Comparison of ENCODE assay signal across 9 cellular contexts in genomic region chr2:131530626-131531344, GRCh38. TPM values are rescaled to one million over a fixed set of nuclear protein-coding genes. Genes with fewer than 3 reads are reported as not detected.
DNase-seq lines count a peak whose midpoint lies in the region; ATAC-seq, FAIRE-seq and TF ChIP-seq lines count a peak whose summit lies in the region.
"Not testable (repeated sequence)": the region's sequence is repeated elsewhere in the genome, so short reads cannot be mapped to it uniquely, and the experiment has no call there.
"Had no signal": no experiment of that assay in that cellular context is flagged by ENCODE, and none has a peak within 500 bp of the region (broad histone marks: within the 10 kb centered on the region; RNA-seq: fewer than 3 reads in every experiment).

No MANE protein-coding gene starts in this region.

- not testable (repeated sequence) for H3K27me3 ChIP-seq in HCT116 (ENCODE audit: insufficient read depth, low read length); Peyer's patch; endodermal cell (ENCODE audit: control insufficient read depth, insufficient read depth, low read length, poor library complexity, severe bottlenecking)
- H3K27me3 ChIP-seq in HepG2 (ENCODE audit: control insufficient read depth in 1 of 2, insufficient read depth in 2 of 2, low read length in 2 of 2) (peaks cover 0 to 12% of the 10 kb centered on the region in 2 experiments; a peak in 3 of 5 replicates), spleen (replicated peaks in 1 of 7) (peaks cover 0 to 27% (median 0%) of the 10 kb centered on the region in 7 donors)

- not testable (repeated sequence) for H3K9ac ChIP-seq in HCT116 (ENCODE audit: low read length); endodermal cell (ENCODE audit: extremely low read depth, low read length, poor library complexity, severe bottlenecking); HepG2 (ENCODE audit: insufficient read depth, low read depth, low read length)

- H4K20me1 ChIP-seq in HCT116 (ENCODE audit: insufficient read depth); HepG2 (ENCODE audit: insufficient read depth, low read length): not testable (repeated sequence)

- H3K9me3 ChIP-seq in HCT116 (ENCODE audit: control insufficient read depth in 1 of 2, insufficient read depth in 1 of 2, low read depth in 1 of 2, low read length in 2 of 2); Peyer's patch; endodermal cell (ENCODE audit: control insufficient read depth, low read length); HepG2 (ENCODE audit: low read length); spleen: not testable (repeated sequence)

- BruUV-seq in HCT116 (replicated peaks; lab: Mats Ljungman, UMichigan); HepG2 (replicated peaks; lab: Mats Ljungman, UMichigan): not testable (repeated sequence)

- DNase-seq in HCT116 (ENCODE audit: low read depth, low spot score); HepG2 (ENCODE audit: low spot score): not testable (repeated sequence)
- DNase-seq in Peyer's patch (peak in 2 of 3 donors; percentile 24 to 40), endodermal cell (peak; percentile 59), spleen (peak; percentile 75)
- DNase-seq in activated T-helper 2 cell treated with anti-CD3 and anti-CD28 coated beads, Interferon-gamma antibody, Interleukin-2, Interleukin-4, amounts not matched to agents 10 μg/mL and 5 μg/mL and 100 μg/mL, durations not matched to agents 14 hours and 24 hours and 36 hours (ENCODE audit: low spot score): peak; percentile 8

- not testable (repeated sequence) for H3K36me3 Mint-ChIP-seq in activated T-helper 2 cell treated with anti-CD3 and anti-CD28 coated beads, Interferon-gamma antibody, Interleukin-2, Interleukin-4, amounts not matched to agents 10 μg/mL and 5 μg/mL and 100 μg/mL, durations not matched to agents 14 hours and 24 hours and 36 hours (ENCODE audit: low read depth); endodermal cell (ENCODE audit: low read depth)

- not testable (repeated sequence) for H3K27ac Mint-ChIP-seq in activated T-helper 2 cell treated with anti-CD3 and anti-CD28 coated beads, Interferon-gamma antibody, Interleukin-2, Interleukin-4, amounts not matched to agents 10 μg/mL and 5 μg/mL and 100 μg/mL, durations not matched to agents 14 hours and 24 hours and 36 hours; endodermal cell

- in situ Hi-C loops in HepG2 (cut with HindIII; ENCODE audit: extremely low pct_ligation_motif_present, low pct_unique_long_range_greater_than_20kb): not testable (repeated sequence)

- not testable (repeated sequence) for FAIRE-seq in HepG2 (lab: Jason Lieb, UNC)

- TF ChIP-seq POLR2A in HCT116 (IDR thresholded peaks at IDR 0.05; ENCODE audit: borderline replicate concordance, extremely low read depth, insufficient read depth, insufficient read length); Peyer's patch (IDR thresholded peaks at IDR 0.05); HepG2 (IDR thresholded peaks at IDR 0.05; ENCODE audit: insufficient read depth in 1 of 2, low read depth in 2 of 2, low read length in 2 of 2); spleen (IDR thresholded peaks at IDR 0.05): not testable (repeated sequence)

- H3K9me2 ChIP-seq in HCT116 (ENCODE audit: insufficient read depth): not testable (repeated sequence)

- peaks cover 15% of the 10 kb centered on the region for H3K4me1 Mint-ChIP-seq in activated T-helper 2 cell treated with anti-CD3 and anti-CD28 coated beads, Interferon-gamma antibody, Interleukin-2, Interleukin-4, amounts not matched to agents 10 μg/mL and 5 μg/mL and 100 μg/mL, durations not matched to agents 14 hours and 24 hours and 36 hours (ENCODE audit: low read depth)
- not testable (repeated sequence) for H3K4me1 Mint-ChIP-seq in endodermal cell

- not testable (repeated sequence) for H3K36me3 ChIP-seq in HCT116 (ENCODE audit: control insufficient read depth in 1 of 2, insufficient read depth in 2 of 2, low read length in 2 of 2); Peyer's patch; endodermal cell (ENCODE audit: control insufficient read depth, insufficient read depth, low read length); HepG2 (replicated peaks in 1 of 2; ENCODE audit: control insufficient read depth in 1 of 2, insufficient read depth in 2 of 2, low read length in 2 of 2); spleen

- TF ChIP-seq CTCF in GM12873 (IDR thresholded peaks at IDR 0.05; ENCODE audit: insufficient read depth, low read depth, low read length, missing control alignments) (peak; percentile 11), HCT116 (IDR thresholded peaks at IDR 0.05 in 2 of 3, conservative IDR thresholded peaks at IDR 0.05 in 1 of 3; ENCODE audit: borderline replicate concordance in 1 of 3, insufficient read depth in 1 of 3, low read depth in 2 of 3, low read length in 2 of 3) (0 out of 6 replicates have a peak, but pooled peaks of 2 of the 3 experiments have one; percentile 4 to 7), endodermal cell (conservative IDR thresholded peaks at IDR 0.05) (peak; percentile 46), HepG2 (CRISPR knock-in tag; IDR thresholded peaks at IDR 0.05) (peak; percentile 49)
- TF ChIP-seq CTCF in Peyer's patch (IDR thresholded peaks at IDR 0.05); spleen (IDR thresholded peaks at IDR 0.05 in 8 of 11, conservative IDR thresholded peaks at IDR 0.05 in 3 of 11): not testable (repeated sequence)

- 80 to 83% methylated on average over 1 to 17 of the region's 22 CpGs for WGBS in endodermal cell (ENCODE audit: insufficient coverage in 1 of 2, insufficient read length in 1 of 2), 2 experiments
- WGBS in HepG2 (ENCODE audit: low lambda C conversion rate): 38% methylated on average over 8 of the region's 22 CpGs
- WGBS in spleen, 5 donors: 72 to 83% (median 81%) methylated on average over 4 to 21 of the region's 22 CpGs

- CTCF ChIA-PET in HCT116 (lab: Charles Lee); HepG2 (lab: Yijun Ruan, JAX; ENCODE audit: low intra/inter-chr PET ratio, low total read pairs): not testable (repeated sequence)

- TF ChIP-seq RAD21 in HCT116 (IDR thresholded peaks at IDR 0.05; ENCODE audit: low read depth): 0 out of 2 replicates have a peak, but pooled peaks have one; percentile 14
- TF ChIP-seq RAD21 in HepG2 (CRISPR knock-in tag; IDR thresholded peaks at IDR 0.05): not testable (repeated sequence)

- H3K9me3 Mint-ChIP-seq in activated T-helper 2 cell treated with anti-CD3 and anti-CD28 coated beads, Interferon-gamma antibody, Interleukin-2, Interleukin-4, amounts not matched to agents 10 μg/mL and 5 μg/mL and 100 μg/mL, durations not matched to agents 14 hours and 24 hours and 36 hours; endodermal cell: not testable (repeated sequence)

- RAD21 ChIA-PET in HCT116 (lab: Charles Lee; ENCODE audit: low non-redundant PET in 1 of 2, low total read pairs in 2 of 2, uncharacterized antibody in 2 of 2, unreplicated experiment in 2 of 2): not testable (repeated sequence)

- TF ChIP-seq EP300 in HepG2 (IDR thresholded peaks at IDR 0.05; ENCODE audit: low read depth in 2 of 2, low read length in 2 of 2); HepG2 (CRISPR knock-in tag; IDR thresholded peaks at IDR 0.05; ENCODE audit: borderline replicate concordance): not testable (repeated sequence)

- not testable (repeated sequence) for H3K79me2 ChIP-seq in HCT116 (ENCODE audit: insufficient read depth, low read length); HepG2 (ENCODE audit: insufficient read depth, low read length)

- intact Hi-C loops in HCT116 (cut with micrococcal nuclease); activated T-helper 2 cell treated with anti-CD3 and anti-CD28 coated beads, Interferon-gamma antibody, Interleukin-2, Interleukin-4, amounts not matched to agents 10 μg/mL and 5 μg/mL and 100 μg/mL, durations not matched to agents 14 hours and 24 hours and 36 hours (cut with micrococcal nuclease); HepG2 (cut with micrococcal nuclease; ENCODE audit: unreplicated experiment); spleen (cut with DNase I; ENCODE audit: low total_unique reads): not testable (repeated sequence)

- not testable (repeated sequence) for H3K4me1 ChIP-seq in HCT116 (ENCODE audit: control insufficient read depth in 1 of 2, insufficient read depth in 2 of 2, low read length in 2 of 2); Peyer's patch; endodermal cell (ENCODE audit: control insufficient read depth, insufficient read depth, low read length)
- peaks cover 14% of the 10 kb centered on the region; the same call in 1 of the 2 replicates for H3K4me1 ChIP-seq in HepG2 (ENCODE audit: insufficient read depth, low read length)
- H3K4me1 ChIP-seq in spleen: peaks cover 0 to 22% (median 16%) of the 10 kb centered on the region in 6 donors

- not testable (repeated sequence) for H3K4me2 ChIP-seq in HCT116 (ENCODE audit: low read length); HepG2 (ENCODE audit: low read depth, low read length)

- not testable (repeated sequence) for H3K27ac ChIP-seq in HCT116 (ENCODE audit: low read depth, low read length); Peyer's patch; endodermal cell (ENCODE audit: low read depth, low read length); HepG2 (ENCODE audit: extremely low read length, insufficient read depth, low read length); spleen

- not testable (repeated sequence) for H3K27me3 Mint-ChIP-seq in activated T-helper 2 cell treated with anti-CD3 and anti-CD28 coated beads, Interferon-gamma antibody, Interleukin-2, Interleukin-4, amounts not matched to agents 10 μg/mL and 5 μg/mL and 100 μg/mL, durations not matched to agents 14 hours and 24 hours and 36 hours (ENCODE audit: low read depth)
- H3K27me3 Mint-ChIP-seq in endodermal cell (ENCODE audit: insufficient read depth): peaks cover 15% of the 10 kb centered on the region

- not testable (repeated sequence) for H3K4me3 Mint-ChIP-seq in activated T-helper 2 cell treated with anti-CD3 and anti-CD28 coated beads, Interferon-gamma antibody, Interleukin-2, Interleukin-4, amounts not matched to agents 10 μg/mL and 5 μg/mL and 100 μg/mL, durations not matched to agents 14 hours and 24 hours and 36 hours (ENCODE audit: low read depth); endodermal cell

- H2AFZ ChIP-seq in HCT116 (ENCODE audit: low read depth, low read length, poor library complexity, severe bottlenecking); HepG2 (ENCODE audit: low read length): not testable (repeated sequence)

- ATAC-seq in HCT116: not testable (repeated sequence)
- ATAC-seq in HepG2: peak; percentile 27

- POLR2A ChIA-PET in HCT116 (lab: Charles Lee); HepG2 (lab: Yijun Ruan, JAX): not testable (repeated sequence)

- H3K4me3 ChIP-seq in HCT116 (replicated peaks in 1 of 2; ENCODE audit: low read depth in 1 of 2, low read length in 2 of 2); Peyer's patch; endodermal cell (ENCODE audit: low read length); HepG2 (replicated peaks in 1 of 3; ENCODE audit: insufficient read depth in 1 of 3, low read depth in 2 of 3, low read length in 3 of 3); spleen: not testable (repeated sequence)

RNA-seq across cellular contexts. Expression of gene CCDC74A, which starts 3.1 kb away (rescaled TPM):
- total RNA-seq in HCT116 (2021; ENCODE audit: unreplicated experiment): 13.6 TPM
- 9.8 and 12.8 TPM in 2 replicates for polyA plus RNA-seq in HCT116 (2012)
- total RNA-seq in Peyer's patch: 1 to 10 TPM in 1 of 4 donors, not detected in 3; 1.6 TPM
- 2.8 and 3.3 TPM in 2 replicates for total RNA-seq in activated T-helper 2 cell treated with anti-CD3 and anti-CD28 coated beads, Interferon-gamma antibody, Interleukin-2, Interleukin-4, amounts not matched to agents 10 μg/mL and 5 μg/mL and 100 μg/mL, durations not matched to agents 14 hours and 24 hours and 36 hours
- 10 to 100 TPM; 17.3 to 29.9 TPM for total RNA-seq in endodermal cell
- polyA plus RNA-seq in endodermal cell (2013, experiment 1 of 2): 42.5 TPM
- 46.0 TPM for polyA plus RNA-seq in endodermal cell (2013, experiment 2 of 2)
- 0.15 TPM in 1 of 2 replicates, not detected in the other for total RNA-seq in HepG2 (2016; rRNA removed; fragmentation: Illumina TruSeq; extraction: Trizol)
- 0.35 and 0.40 TPM in 2 replicates for total RNA-seq in HepG2 (2016; cell fraction: cytosol; rRNA removed; fragmentation: Illumina TruSeq; extraction: Trizol; ENCODE audit: low read depth)
- total RNA-seq in HepG2 (2016; cell fraction: insoluble cytoplasmic fraction; rRNA removed; fragmentation: Illumina TruSeq; extraction: Trizol): 0.15 TPM in 1 of 2 replicates, not detected in the other
- total RNA-seq in HepG2 (2016; cell fraction: membrane; rRNA removed; fragmentation: Illumina TruSeq; extraction: Trizol): 0.28 and 0.46 TPM in 2 replicates
- not detected in 2 replicates for total RNA-seq in HepG2 (2016; cell fraction: nucleus; rRNA removed; fragmentation: Illumina TruSeq; extraction: Trizol)
- polyA plus RNA-seq in HepG2 (2011; rRNA removed): 0.17 and 0.18 TPM in 2 replicates
- 0.04 TPM in 1 of 2 replicates, not detected in the other for polyA plus RNA-seq in HepG2 (2011; cell fraction: cytosol; rRNA removed)
- polyA plus RNA-seq in HepG2 (2011; cell fraction: nucleus; rRNA removed): 0.57 and 0.92 TPM in 2 replicates
- polyA plus RNA-seq in HepG2 (2012): not detected in 2 replicates
- 0.22 and 0.25 TPM in 2 replicates for polyA plus RNA-seq in HepG2 (2016; cell fraction: cytosol; fragmentation: Illumina TruSeq; extraction: Trizol; ENCODE audit: low read depth)
- polyA plus RNA-seq in HepG2 (2016; cell fraction: insoluble cytoplasmic fraction; fragmentation: Illumina TruSeq; extraction: Trizol; ENCODE audit: low read depth): not detected in 2 replicates
- 0.19 and 0.52 TPM in 2 replicates for polyA plus RNA-seq in HepG2 (2016; cell fraction: membrane; fragmentation: Illumina TruSeq; extraction: Trizol; ENCODE audit: low read depth)
- 0.51 TPM in 1 of 2 replicates, not detected in the other for polyA plus RNA-seq in HepG2 (2016; cell fraction: nucleus; fragmentation: Illumina TruSeq; extraction: Trizol; ENCODE audit: insufficient read depth, low read depth)
- polyA minus RNA-seq in HepG2 (2011; rRNA and poly(A)+ RNA removed; ENCODE audit: low replicate concordance): 0.14 and 0.47 TPM in 2 replicates
- polyA minus RNA-seq in HepG2 (2011; cell fraction: cytosol; rRNA and poly(A)+ RNA removed): not detected in 2 replicates
- polyA minus RNA-seq in HepG2 (2011; cell fraction: nucleus; rRNA and poly(A)+ RNA removed): 0.62 TPM in 1 of 2 replicates, not detected in the other
- 1 to 10 TPM in 4 of 7 donors, under 1 TPM in 3; 0.44 to 3.7 (median 1.0) TPM for total RNA-seq in spleen
- 1 to 10 TPM in 2 of 3 donors, under 1 TPM in 1; 0.77 to 1.2 (median 1.2) TPM for polyA plus RNA-seq in spleen

RNA-seq across cellular contexts. Expression of gene MZT2A, which starts 38.6 kb away (rescaled TPM):
- total RNA-seq in HCT116 (2021; ENCODE audit: unreplicated experiment) (203 TPM), Peyer's patch (10 to 100 TPM; 24.9 to 46.2 (median 44.7) TPM), endodermal cell (100 to 1,000 TPM; 133 to 144 TPM), HepG2 (2016; rRNA removed; fragmentation: Illumina TruSeq; extraction: Trizol) (291 and 349 TPM in 2 replicates), spleen (10 to 100 TPM; 23.7 to 70.6 (median 38.4) TPM)
- 360 and 421 TPM in 2 replicates for polyA plus RNA-seq in HCT116 (2012)
- 124 and 130 TPM in 2 replicates for total RNA-seq in activated T-helper 2 cell treated with anti-CD3 and anti-CD28 coated beads, Interferon-gamma antibody, Interleukin-2, Interleukin-4, amounts not matched to agents 10 μg/mL and 5 μg/mL and 100 μg/mL, durations not matched to agents 14 hours and 24 hours and 36 hours
- polyA plus RNA-seq in endodermal cell (2013, experiment 1 of 2): 105 TPM
- polyA plus RNA-seq in endodermal cell (2013, experiment 2 of 2): 98.1 TPM
- total RNA-seq in HepG2 (2016; cell fraction: cytosol; rRNA removed; fragmentation: Illumina TruSeq; extraction: Trizol; ENCODE audit: low read depth): 428 and 487 TPM in 2 replicates
- total RNA-seq in HepG2 (2016; cell fraction: insoluble cytoplasmic fraction; rRNA removed; fragmentation: Illumina TruSeq; extraction: Trizol): 289 and 347 TPM in 2 replicates
- 466 and 543 TPM in 2 replicates for total RNA-seq in HepG2 (2016; cell fraction: membrane; rRNA removed; fragmentation: Illumina TruSeq; extraction: Trizol)
- 119 and 151 TPM in 2 replicates for total RNA-seq in HepG2 (2016; cell fraction: nucleus; rRNA removed; fragmentation: Illumina TruSeq; extraction: Trizol)
- polyA plus RNA-seq in HepG2 (2011; rRNA removed) (205 and 221 TPM in 2 replicates), spleen (100 to 1,000 TPM in 2 of 3 donors, 10 to 100 TPM in 1; 90.0 to 190 (median 108) TPM)
- polyA plus RNA-seq in HepG2 (2011; cell fraction: cytosol; rRNA removed): 115 and 305 TPM in 2 replicates
- 112 and 128 TPM in 2 replicates for polyA plus RNA-seq in HepG2 (2011; cell fraction: nucleus; rRNA removed)
- 143 and 187 TPM in 2 replicates for polyA plus RNA-seq in HepG2 (2012)
- 374 and 433 TPM in 2 replicates for polyA plus RNA-seq in HepG2 (2016; cell fraction: cytosol; fragmentation: Illumina TruSeq; extraction: Trizol; ENCODE audit: low read depth)
- polyA plus RNA-seq in HepG2 (2016; cell fraction: insoluble cytoplasmic fraction; fragmentation: Illumina TruSeq; extraction: Trizol; ENCODE audit: low read depth): 239 and 240 TPM in 2 replicates
- 346 and 362 TPM in 2 replicates for polyA plus RNA-seq in HepG2 (2016; cell fraction: membrane; fragmentation: Illumina TruSeq; extraction: Trizol; ENCODE audit: low read depth)
- polyA plus RNA-seq in HepG2 (2016; cell fraction: nucleus; fragmentation: Illumina TruSeq; extraction: Trizol; ENCODE audit: insufficient read depth, low read depth): 193 and 199 TPM in 2 replicates
- 27.1 and 58.6 TPM in 2 replicates for polyA minus RNA-seq in HepG2 (2011; rRNA and poly(A)+ RNA removed; ENCODE audit: low replicate concordance)
- 43.0 and 50.7 TPM in 2 replicates for polyA minus RNA-seq in HepG2 (2011; cell fraction: cytosol; rRNA and poly(A)+ RNA removed)
- 27.1 and 31.8 TPM in 2 replicates for polyA minus RNA-seq in HepG2 (2011; cell fraction: nucleus; rRNA and poly(A)+ RNA removed)

RNA-seq across cellular contexts. Expression of gene TUBA3D, which starts 54.9 kb away (rescaled TPM):
- total RNA-seq in HCT116 (2021; ENCODE audit: unreplicated experiment) (not detected), Peyer's patch (under 1 TPM in 2 of 4 donors, not detected in 2; 0.76 to 0.88 TPM), endodermal cell (not detected), HepG2 (2016; rRNA removed; fragmentation: Illumina TruSeq; extraction: Trizol) (not detected in 2 replicates), spleen (not detected)
- 0.09 and 0.35 TPM in 2 replicates for polyA plus RNA-seq in HCT116 (2012)
- total RNA-seq in activated T-helper 2 cell treated with anti-CD3 and anti-CD28 coated beads, Interferon-gamma antibody, Interleukin-2, Interleukin-4, amounts not matched to agents 10 μg/mL and 5 μg/mL and 100 μg/mL, durations not matched to agents 14 hours and 24 hours and 36 hours: not detected in 2 replicates
- polyA plus RNA-seq in endodermal cell (2013, experiment 1 of 2): not detected
- polyA plus RNA-seq in endodermal cell (2013, experiment 2 of 2): not detected
- not detected in 2 replicates for total RNA-seq in HepG2 (2016; cell fraction: cytosol; rRNA removed; fragmentation: Illumina TruSeq; extraction: Trizol; ENCODE audit: low read depth)
- not detected in 2 replicates for total RNA-seq in HepG2 (2016; cell fraction: insoluble cytoplasmic fraction; rRNA removed; fragmentation: Illumina TruSeq; extraction: Trizol)
- not detected in 2 replicates for total RNA-seq in HepG2 (2016; cell fraction: membrane; rRNA removed; fragmentation: Illumina TruSeq; extraction: Trizol)
- total RNA-seq in HepG2 (2016; cell fraction: nucleus; rRNA removed; fragmentation: Illumina TruSeq; extraction: Trizol): not detected in 2 replicates
- polyA plus RNA-seq in HepG2 (2011; rRNA removed) (not detected in 2 replicates), spleen (under 1 TPM in 2 of 3 donors, not detected in 1; 0.10 to 0.86 TPM)
- not detected in 2 replicates for polyA plus RNA-seq in HepG2 (2011; cell fraction: cytosol; rRNA removed)
- polyA plus RNA-seq in HepG2 (2011; cell fraction: nucleus; rRNA removed): not detected in 2 replicates
- polyA plus RNA-seq in HepG2 (2012): 0.15 and 0.28 TPM in 2 replicates
- polyA plus RNA-seq in HepG2 (2016; cell fraction: cytosol; fragmentation: Illumina TruSeq; extraction: Trizol; ENCODE audit: low read depth): not detected in 2 replicates
- polyA plus RNA-seq in HepG2 (2016; cell fraction: insoluble cytoplasmic fraction; fragmentation: Illumina TruSeq; extraction: Trizol; ENCODE audit: low read depth): not detected in 2 replicates
- not detected in 2 replicates for polyA plus RNA-seq in HepG2 (2016; cell fraction: membrane; fragmentation: Illumina TruSeq; extraction: Trizol; ENCODE audit: low read depth)
- not detected in 2 replicates for polyA plus RNA-seq in HepG2 (2016; cell fraction: nucleus; fragmentation: Illumina TruSeq; extraction: Trizol; ENCODE audit: insufficient read depth, low read depth)
- 0.09 TPM in 1 of 2 replicates, not detected in the other for polyA minus RNA-seq in HepG2 (2011; rRNA and poly(A)+ RNA removed; ENCODE audit: low replicate concordance)
- not detected in 2 replicates for polyA minus RNA-seq in HepG2 (2011; cell fraction: cytosol; rRNA and poly(A)+ RNA removed)
- not detected in 2 replicates for polyA minus RNA-seq in HepG2 (2011; cell fraction: nucleus; rRNA and poly(A)+ RNA removed)
- total RNA-seq: H1, M059J had no signal
